ENCODE assay signal across 15 cellular contexts in genomic region chr2:29376541-29376940, GRCh38.
DNase-seq lines count a peak whose midpoint lies in the region; TF ChIP-seq lines count a peak whose summit lies in the region.
"Had no signal": no experiment of that assay in that cellular context is flagged by ENCODE, and none has a peak within 500 bp of the region (broad histone marks: within the 10 kb centered on the region; RNA-seq: fewer than 3 reads in every experiment).

No MANE protein-coding gene starts in this region.

- DNase-seq in DMS79 treated with DMSO at 0.1 percent for 48 hours (lab: John Stamatoyannopoulos, UW) (peak; percentile 26), DMS79 (lab: John Stamatoyannopoulos, UW) (no peak), cerebellar cortex (ENCODE audit: low spot score) (peak; percentile 71), germinal center (ENCODE audit: low spot score) (peak; percentile 5), cardiac septum (ENCODE audit: low spot score) (no peak), lower leg skin (ENCODE audit: low spot score in 2 of 2) (no peak), AG08396 (ENCODE audit: low spot score) (no peak), NCI-H82 treated with DMSO at 0.1 percent for 48 hours (lab: John Stamatoyannopoulos, UW; ENCODE audit: unreplicated experiment) (no peak)
- DNase-seq: BE2C; CD4-positive, alpha-beta memory T cell; DMS153; DND-41; GM23248 had no signal

- no peak for TF ChIP-seq POLR2A in lower leg skin (IDR thresholded peaks at IDR 0.05)

- intact Hi-C loops in cardiac septum (cut with DNase I) (no loop called here), lower leg skin (cut with DNase I; ENCODE audit: low total_unique reads) (no loop called here)

- TF ChIP-seq CTCF in lower leg skin (IDR thresholded peaks at IDR 0.05) = no peak

- 53 to 63% methylated on average over 2 of the region's 2 CpGs for WGBS in lower leg skin, 2 donors

- H3K4me3 ChIP-seq in lower leg skin (ENCODE audit: low read depth, poor library complexity, severe bottlenecking) = no peak overlapping the region
- H3K4me3 ChIP-seq: A549, GM23248, HAP-1 had no signal

Comparison
In these comparisons a context has a peak if more than half of its experiments do, and no peak if none do; other contexts are left out.
1. DNase-seq: peak in DMS79 treated with DMSO at 0.1 percent for 48 hours (single experiment), cerebellar cortex (single experiment) and germinal center (single experiment); none in DMS79 (single experiment), cardiac septum (single experiment), lower leg skin (0 of 2), AG08396 (single experiment) and NCI-H82 treated with DMSO at 0.1 percent for 48 hours (single experiment).